22 cellular contexts compared by ENCODE assay signal in the genomic region with DNA sequence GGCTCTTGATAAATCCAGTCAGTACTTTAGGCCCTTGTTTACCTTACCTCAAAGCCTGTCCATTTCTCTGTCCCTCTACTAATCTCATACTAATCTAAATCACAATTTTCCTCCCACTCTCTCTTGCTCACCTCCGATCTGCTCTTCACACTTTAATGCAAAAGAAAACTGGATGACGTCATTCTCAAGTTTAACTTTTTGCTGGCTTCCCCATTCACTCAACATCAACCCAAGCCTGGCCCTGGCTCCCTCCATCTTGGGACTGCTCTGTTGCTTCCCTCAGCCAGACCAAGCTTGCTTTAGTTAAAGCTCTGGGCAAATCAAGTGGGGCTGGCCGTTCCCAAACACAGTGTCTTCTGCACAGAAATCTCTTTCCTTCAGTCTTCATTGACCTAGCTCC. TPM values are rescaled to one million over a fixed set of nuclear protein-coding genes. Genes with fewer than 3 reads are reported as not detected.
DNase-seq lines count a peak whose midpoint lies in the region; ATAC-seq and TF ChIP-seq lines count a peak whose summit lies in the region.
"Had no signal": no experiment of that assay in that cellular context is flagged by ENCODE, and none has a peak within 500 bp of the region (broad histone marks: within the 10 kb centered on the region; RNA-seq: fewer than 3 reads in every experiment).

No MANE protein-coding gene starts in this region.

- H3K27ac ChIP-seq in esophagus muscularis mucosa (replicated peaks in 1 of 4) = no peak overlapping the region
- H3K27ac ChIP-seq: cardiac muscle cell, HL-60 had no signal

- 88% methylated on average over 3 of the region's 3 CpGs for WGBS in esophagus muscularis mucosa

- no peak overlapping the region for H3K4me3 ChIP-seq in esophagus muscularis mucosa
- H3K4me3 ChIP-seq in Caco-2 (ENCODE audit: low read depth, low read length) = no peak overlapping the region
- H3K4me3 ChIP-seq: cardiac muscle cell, lung had no signal

- no peak for TF ChIP-seq POLR2A in esophagus muscularis mucosa (IDR thresholded peaks at IDR 0.05; ENCODE audit: low read depth)

- intact Hi-C loops in activated CD4-positive, alpha-beta T cell treated with anti-CD3 and anti-CD28 coated beads for 36 hours (cut with DNase I, micrococcal nuclease) = no loop called here
- intact Hi-C loops in esophagus muscularis mucosa (cut with DNase I) (no loop called here), Caco-2 (cut with micrococcal nuclease; ENCODE audit: unreplicated experiment) (no loop called here)

- POLR2A ChIA-PET in activated CD4-positive, alpha-beta T cell treated with anti-CD3 and anti-CD28 coated beads for 36 hours (lab: Charles Lee) = no interaction called here
- POLR2A ChIA-PET in Caco-2 (lab: Charles Lee) = no interaction called here

- no peaks in the 10 kb centered on the region for H3K9me3 Mint-ChIP-seq in activated CD4-positive, alpha-beta T cell treated with anti-CD3 and anti-CD28 coated beads for 36 hours (ENCODE audit: low read depth)
- H3K9me3 Mint-ChIP-seq in stimulated activated naive CD8-positive, alpha-beta T cell treated with anti-CD3 and anti-CD28 coated beads, Interleukin-15, Interleukin-2, amounts not matched to agents 100 ng/mL and 50 ng/mL, for 24 hours = no peaks in the 10 kb centered on the region
- H3K9me3 Mint-ChIP-seq in Caco-2 (ENCODE audit: unreplicated experiment) = no peaks in the 10 kb centered on the region

- H3K27me3 ChIP-seq in esophagus muscularis mucosa (no peaks in the 10 kb centered on the region), Caco-2 (replicated peaks; ENCODE audit: control insufficient read depth, insufficient read depth, low read length) (no peaks in the 10 kb centered on the region)
- H3K27me3 ChIP-seq: BE2C, cardiac muscle cell had no signal

- no peaks in the 10 kb centered on the region for H3K27me3 Mint-ChIP-seq in activated CD4-positive, alpha-beta T cell treated with anti-CD3 and anti-CD28 coated beads for 36 hours
- no peaks in the 10 kb centered on the region for H3K27me3 Mint-ChIP-seq in stimulated activated naive CD8-positive, alpha-beta T cell treated with anti-CD3 and anti-CD28 coated beads, Interleukin-15, Interleukin-2, amounts not matched to agents 100 ng/mL and 50 ng/mL, for 24 hours
- no peaks in the 10 kb centered on the region for H3K27me3 Mint-ChIP-seq in Caco-2 (ENCODE audit: insufficient read depth, unreplicated experiment)

- H3K36me3 ChIP-seq in esophagus muscularis mucosa = peaks cover 0 to 11% (median 0%) of the 10 kb centered on the region in 4 donors
- H3K36me3 ChIP-seq in Caco-2 (ENCODE audit: control insufficient read depth, insufficient read depth, low read length) = peaks cover 2% of the 10 kb centered on the region; the same call in 1 of the 2 replicates
- H3K36me3 ChIP-seq: BE2C had no signal

- peak overlapping the region; percentile 61 for H3K27ac Mint-ChIP-seq in activated CD4-positive, alpha-beta T cell treated with anti-CD3 and anti-CD28 coated beads for 36 hours
- H3K27ac Mint-ChIP-seq in stimulated activated naive CD8-positive, alpha-beta T cell treated with anti-CD3 and anti-CD28 coated beads, Interleukin-15, Interleukin-2, amounts not matched to agents 100 ng/mL and 50 ng/mL, for 24 hours = peak overlapping the region; percentile 37
- no peak overlapping the region for H3K27ac Mint-ChIP-seq in Caco-2 (ENCODE audit: unreplicated experiment)

- TF ChIP-seq CTCF in esophagus muscularis mucosa (IDR thresholded peaks at IDR 0.05) (no peak), Caco-2 (IDR thresholded peaks at IDR 0.05; ENCODE audit: insufficient read depth in 1 of 2, low read depth in 1 of 2, low read length in 1 of 2, severe bottlenecking in 1 of 2, unreplicated experiment in 1 of 2) (no peak)

- H3K4me1 ChIP-seq in esophagus muscularis mucosa (peaks cover 0 to 17% (median 7%) of the 10 kb centered on the region in 4 donors), Caco-2 (no peaks in the 10 kb centered on the region)
- H3K4me1 ChIP-seq: BE2C had no signal

- peak; percentile 12 for ATAC-seq in activated CD4-positive, alpha-beta T cell treated with anti-CD3 and anti-CD28 coated beads for 36 hours
- ATAC-seq in stimulated activated naive CD8-positive, alpha-beta T cell treated with anti-CD3 and anti-CD28 coated beads, Interleukin-15, Interleukin-2, amounts not matched to agents 100 U/mL and 50 U/mL, for 24 hours = no peak
- ATAC-seq: PC-3 had no signal

- BruUV-seq in Caco-2 (replicated peaks; lab: Mats Ljungman, UMichigan) = no TSS peak

- TF ChIP-seq EP300 in esophagus muscularis mucosa (IDR thresholded peaks at IDR 0.05) = no peak

- H3K4me1 Mint-ChIP-seq in activated CD4-positive, alpha-beta T cell treated with anti-CD3 and anti-CD28 coated beads for 36 hours = peaks cover 73% of the 10 kb centered on the region
- peaks cover 52% of the 10 kb centered on the region for H3K4me1 Mint-ChIP-seq in stimulated activated naive CD8-positive, alpha-beta T cell treated with anti-CD3 and anti-CD28 coated beads, Interleukin-15, Interleukin-2, amounts not matched to agents 100 ng/mL and 50 ng/mL, for 24 hours (ENCODE audit: low read depth)
- no peaks in the 10 kb centered on the region for H3K4me1 Mint-ChIP-seq in Caco-2 (ENCODE audit: low read depth, unreplicated experiment)

- CTCF ChIA-PET in activated CD4-positive, alpha-beta T cell treated with anti-CD3 and anti-CD28 coated beads for 36 hours (lab: Charles Lee) = no interaction called here
- CTCF ChIA-PET in Caco-2 (lab: Charles Lee) = no interaction called here

- H3K4me3 Mint-ChIP-seq in activated CD4-positive, alpha-beta T cell treated with anti-CD3 and anti-CD28 coated beads for 36 hours = no peak overlapping the region
- H3K4me3 Mint-ChIP-seq in stimulated activated naive CD8-positive, alpha-beta T cell treated with anti-CD3 and anti-CD28 coated beads, Interleukin-15, Interleukin-2, amounts not matched to agents 100 ng/mL and 50 ng/mL, for 24 hours = no peak overlapping the region
- H3K4me3 Mint-ChIP-seq in Caco-2 (ENCODE audit: unreplicated experiment) = no peak overlapping the region

- H3K36me3 Mint-ChIP-seq in activated CD4-positive, alpha-beta T cell treated with anti-CD3 and anti-CD28 coated beads for 36 hours (ENCODE audit: low read depth) = peaks cover 34% of the 10 kb centered on the region
- peaks cover 44% of the 10 kb centered on the region for H3K36me3 Mint-ChIP-seq in stimulated activated naive CD8-positive, alpha-beta T cell treated with anti-CD3 and anti-CD28 coated beads, Interleukin-15, Interleukin-2, amounts not matched to agents 100 ng/mL and 50 ng/mL, for 24 hours (ENCODE audit: low read depth)
- H3K36me3 Mint-ChIP-seq in Caco-2 (ENCODE audit: insufficient read depth, unreplicated experiment) = peaks cover 9% of the 10 kb centered on the region

- H3K9me3 ChIP-seq in esophagus muscularis mucosa (no peaks in the 10 kb centered on the region), Caco-2 (no peaks in the 10 kb centered on the region)
- H3K9me3 ChIP-seq: BE2C had no signal

- peak; percentile 29 for DNase-seq in activated CD4-positive, alpha-beta T cell treated with anti-CD3 and anti-CD28 coated beads for 36 hours
- no peak for DNase-seq in activated CD4-positive, alpha-beta T cell treated with anti-CD3 and anti-CD28 coated beads for 1 hour
- DNase-seq in stimulated activated naive CD8-positive, alpha-beta T cell treated with anti-CD3 and anti-CD28 coated beads, Interleukin-15, Interleukin-2, amounts not matched to agents 100 U/mL and 50 U/mL, for 24 hours = no peak
- peak; percentile 10 for DNase-seq in esophagus muscularis mucosa (ENCODE audit: extremely low spot score)
- DNase-seq in Caco-2 = no peak
- no peak for DNase-seq in stimulated activated CD4-positive, alpha-beta T cell treated with anti-CD3 and anti-CD28 coated beads, Interleukin-4, amount 100 ng/mL, for 1 hour
- DNase-seq in HuH-7 (ENCODE audit: low spot score) = no peak
- DNase-seq: BE2C; kidney glomerular epithelial cell; NCI-H1105; NCI-H2029 treated with DMSO at 0.1 percent for 48 hours; NCI-H345; retina; SHP77; stimulated activated CD4-positive, alpha-beta T cell treated with anti-CD3 and anti-CD28 coated beads, Interleukin-4, amount 100 ng/mL, for 4 hours; SW 1271; trophoblast cell had no signal

RNA-seq across cellular contexts. Expression of a gene that starts 29.7 kb away (rescaled TPM):
- 10 to 100 TPM; 56.5 to 69.5 TPM for total RNA-seq in activated CD4-positive, alpha-beta T cell treated with anti-CD3 and anti-CD28 coated beads for 36 hours
- total RNA-seq in esophagus muscularis mucosa (10 to 100 TPM in 3 of 4 donors, 1 to 10 TPM in 1; 9.4 to 18.3 (median 16.0) TPM), Caco-2 (2022) (41.0 and 47.6 TPM in 2 replicates)

Comparison
In these comparisons a context has a peak if more than half of its experiments do, and no peak if none do; other contexts are left out.
1. DNase-seq: peak in activated CD4-positive, alpha-beta T cell treated with anti-CD3 and anti-CD28 coated beads for 36 hours (single experiment) and esophagus muscularis mucosa (single experiment); none in activated CD4-positive, alpha-beta T cell treated with anti-CD3 and anti-CD28 coated beads for 1 hour (single experiment), stimulated activated naive CD8-positive, alpha-beta T cell treated with anti-CD3 and anti-CD28 coated beads, Interleukin-15, Interleukin-2, amounts not matched to agents 100 U/mL and 50 U/mL, for 24 hours (single experiment), Caco-2 (0 of 2), stimulated activated CD4-positive, alpha-beta T cell treated with anti-CD3 and anti-CD28 coated beads, Interleukin-4, amount 100 ng/mL, for 1 hour (single experiment) and HuH-7 (single experiment).